ENCODE assay signal across 1 cellular context in the genomic region with DNA sequence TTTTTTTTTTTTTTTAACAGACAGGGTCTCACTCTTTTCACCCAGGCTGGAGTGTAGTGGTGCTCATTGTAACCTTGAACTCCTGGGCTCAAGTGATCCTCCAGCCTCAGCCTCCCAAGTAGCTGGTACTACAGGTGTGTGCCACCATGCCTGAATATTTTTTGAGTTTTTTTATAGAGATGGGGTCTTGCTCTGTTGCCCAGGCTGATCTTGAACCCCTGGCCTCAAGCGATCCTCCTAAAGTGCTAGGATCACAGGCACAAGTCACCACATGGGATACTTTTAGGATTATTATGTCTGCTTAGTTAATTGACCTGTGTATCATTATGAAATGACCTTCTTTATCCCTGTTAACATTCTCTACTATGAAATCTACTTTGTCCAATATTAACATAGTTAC.
TF ChIP-seq lines count a peak whose summit lies in the region.

No MANE protein-coding gene starts in this region.

TF ChIP-seq in endothelial cell of umbilical vein, 7 proteins besides CTCF, POLR2A, EP300 and RAD21:
- no peak for TF ChIP-seq JUN (IDR thresholded peaks at IDR 0.05; ENCODE audit: borderline replicate concordance, insufficient read depth, insufficient read length, low read depth)
